Comparison of ENCODE assay signal across 13 cellular contexts in genomic region chr22:37739000-37739399, GRCh38. TPM values are rescaled to one million over a fixed set of nuclear protein-coding genes. Genes with fewer than 3 reads are reported as not detected.
DNase-seq lines count a peak whose midpoint lies in the region; ATAC-seq and TF ChIP-seq lines count a peak whose summit lies in the region.
"Had no signal": no experiment of that assay in that cellular context is flagged by ENCODE, and none has a peak within 500 bp of the region (broad histone marks: within the 10 kb centered on the region; RNA-seq: fewer than 3 reads in every experiment).

No MANE protein-coding gene starts in this region.

- H2AK5ac ChIP-seq in IMR-90 (ENCODE audit: low read depth, low read length) = peak overlapping the region; percentile 86

- peak overlapping the region; percentile 72 for H3K27ac Mint-ChIP-seq in mesothelial cell of epicardium
- H3K27ac Mint-ChIP-seq in activated T-cell treated with anti-CD3 and anti-CD28 coated beads, Interleukin-2, amount 50 U/mL, for 72 hours = no peak overlapping the region
- H3K27ac Mint-ChIP-seq: activated CD4-positive, alpha-beta memory T cell treated with anti-CD3 and anti-CD28 coated beads for 36 hours had no signal

- no peak overlapping the region for H3K4me3 ChIP-seq in IMR-90 (ENCODE audit: insufficient read depth, low read depth, low read length)
- H3K4me3 ChIP-seq in fibroblast of mammary gland (ENCODE audit: control insufficient read depth, low read depth, low read length) = no peak overlapping the region
- no peak overlapping the region for H3K4me3 ChIP-seq in tibial nerve
- H3K4me3 ChIP-seq: dorsolateral prefrontal cortex, HAP-1 had no signal

- H3K4ac ChIP-seq in IMR-90 (ENCODE audit: low read depth, low read length) = peak overlapping the region; percentile 45; the same call in 1 of the 2 replicates

- no peaks in the 10 kb centered on the region for H3K27me3 ChIP-seq in IMR-90 (ENCODE audit: control insufficient read depth, insufficient read depth, low read length)
- no peaks in the 10 kb centered on the region for H3K27me3 ChIP-seq in tibial nerve
- H3K27me3 ChIP-seq: dorsolateral prefrontal cortex had no signal

- TF ChIP-seq CTCF in IMR-90 (conservative IDR thresholded peaks at IDR 0.05; ENCODE audit: low read depth, low read length) (peak; percentile 32), fibroblast of mammary gland (conservative IDR thresholded peaks at IDR 0.05; ENCODE audit: control insufficient read depth, insufficient read depth, low read depth, low read length) (peak; percentile 23), mesothelial cell of epicardium (IDR thresholded peaks at IDR 0.05; ENCODE audit: unreplicated experiment) (no peak), tibial nerve (IDR thresholded peaks at IDR 0.05) (no peak)

- H4K8ac ChIP-seq in IMR-90 (ENCODE audit: low read depth in 2 of 2, low read length in 2 of 2) = peak overlapping the region; percentile 45 to 72; a peak in 2 of 4 replicates

- 20% methylated on average over 2 of the region's 11 CpGs; no CpG with 5 or more reads in 1 of the 2 experiments for WGBS in IMR-90 (ENCODE audit: extremely low coverage in 2 of 2, insufficient read length in 1 of 2), 2 experiments
- WGBS in tibial nerve, 2 donors = 16 to 23% methylated on average over 11 of the region's 11 CpGs

- H3K36me3 Mint-ChIP-seq in mesothelial cell of epicardium = no peaks in the 10 kb centered on the region
- no peaks in the 10 kb centered on the region for H3K36me3 Mint-ChIP-seq in activated T-cell treated with anti-CD3 and anti-CD28 coated beads, Interleukin-2, amount 50 U/mL, for 72 hours (ENCODE audit: insufficient read depth in 2 of 2)

- peak overlapping the region; percentile 63; the same call in 1 of the 2 replicates for H4K91ac ChIP-seq in IMR-90 (ENCODE audit: insufficient read depth, low read depth, low read length)

- peak overlapping the region; percentile 41; the same call in 1 of the 2 replicates for H2BK120ac ChIP-seq in IMR-90 (ENCODE audit: low read depth, low read length)

- H3K14ac ChIP-seq in IMR-90 (replicated peaks; ENCODE audit: low read depth, low read length) = peak overlapping the region; percentile 42; the same call in 1 of the 2 replicates

- intact Hi-C loops in IMR-90 (cut with micrococcal nuclease) = loop anchor here (5.0 kb wide), 1 partner anchor 97 kb away; no protein-coding TSS in a partner anchor

- H2BK20ac ChIP-seq in IMR-90 (ENCODE audit: low read depth, low read length) = 0 out of 2 replicates have a peak overlapping the region, but pooled peaks have one; percentile 33

- peak; percentile 87 for DNase-seq in IMR-90
- peak; percentile 94 for DNase-seq in fibroblast of mammary gland (ENCODE audit: low read depth)
- no peak for DNase-seq in mesothelial cell of epicardium (ENCODE audit: low spot score in 2 of 2, unreplicated experiment in 2 of 2)
- peak; percentile 72 to 74 for DNase-seq in tibial nerve (ENCODE audit: low spot score in 2 of 2)
- DNase-seq in activated T-cell treated with anti-CD3 and anti-CD28 coated beads, Interleukin-2, amount 50 U/mL, for 72 hours = no peak
- DNase-seq in NCI-H1694 treated with DMSO at 0.1 percent for 48 hours (lab: John Stamatoyannopoulos, UW) = no peak
- DNase-seq: activated CD4-positive, alpha-beta memory T cell treated with anti-CD3 and anti-CD28 coated beads for 36 hours; activated naive CD4-positive, alpha-beta T cell treated with anti-CD3 and anti-CD28 coated beads, Interleukin-2, amount 50 U/mL, for 16 hours; dorsolateral prefrontal cortex; NCI-H2107; stimulated activated CD8-positive, alpha-beta memory T cell treated with anti-CD3 and anti-CD28 coated beads, Interleukin-4, amount 100 ng/mL, for 48 hours had no signal

- H2AK9ac ChIP-seq in IMR-90 (replicated peaks; ENCODE audit: low read depth, low read length, poor library complexity) = peak overlapping the region; percentile 85

- peaks cover 3% of the 10 kb centered on the region; the same call in 1 of the 2 replicates for H4K20me1 ChIP-seq in IMR-90 (ENCODE audit: insufficient read depth, low read length)

- CTCF ChIA-PET in IMR-90 (lab: Yijun Ruan, JAX) = no interaction called here

- TF ChIP-seq RAD21 in IMR-90 (IDR thresholded peaks at IDR 0.05; ENCODE audit: low read length) = no peak

- H3K4me1 Mint-ChIP-seq in mesothelial cell of epicardium = peaks cover 35% of the 10 kb centered on the region
- H3K4me1 Mint-ChIP-seq in activated T-cell treated with anti-CD3 and anti-CD28 coated beads, Interleukin-2, amount 50 U/mL, for 72 hours (ENCODE audit: low read depth) = peaks cover 6% of the 10 kb centered on the region

- peak overlapping the region; percentile 50; the same call in 1 of the 2 replicates for H4K5ac ChIP-seq in IMR-90 (ENCODE audit: low read depth, low read length)

- H2AFZ ChIP-seq in IMR-90 (replicated peaks; ENCODE audit: low read length, poor library complexity) = peak overlapping the region; percentile 81

- no peak overlapping the region for H3K56ac ChIP-seq in IMR-90 (ENCODE audit: extremely low read depth, insufficient read depth, low read length)

- H2BK5ac ChIP-seq in IMR-90 (ENCODE audit: low read depth, low read length, poor library complexity, severe bottlenecking) = no peak overlapping the region

- H3K79me1 ChIP-seq in IMR-90 (ENCODE audit: low read depth in 1 of 2, low read length in 2 of 2) = peaks cover 0 to 17% of the 10 kb centered on the region in 2 experiments; a peak in 2 of 4 replicates

- H3K4me2 ChIP-seq in IMR-90 (ENCODE audit: low read depth, low read length) = no peak overlapping the region

- TF ChIP-seq POLR2A in IMR-90 (IDR thresholded peaks at IDR 0.05; ENCODE audit: low read depth, low read length) = no peak
- no peak for TF ChIP-seq POLR2A in tibial nerve (IDR thresholded peaks at IDR 0.05)

- no peaks in the 10 kb centered on the region for H3K27me3 Mint-ChIP-seq in mesothelial cell of epicardium (ENCODE audit: low read depth)
- H3K27me3 Mint-ChIP-seq in activated T-cell treated with anti-CD3 and anti-CD28 coated beads, Interleukin-2, amount 50 U/mL, for 72 hours (ENCODE audit: low read depth) = no peaks in the 10 kb centered on the region
- H3K27me3 Mint-ChIP-seq: activated CD4-positive, alpha-beta memory T cell treated with anti-CD3 and anti-CD28 coated beads for 36 hours had no signal

- no TSS peak for BruUV-seq in IMR-90 (replicated peaks; lab: Mats Ljungman, UMichigan)

- H2BK15ac ChIP-seq in IMR-90 (ENCODE audit: low read depth, low read length) = peak overlapping the region; percentile 36; the same call in 1 of the 3 replicates

- in situ Hi-C loops in IMR-90 (cut with MboI; ENCODE audit: low sequenced_read_pairs) = no loop called here

- H3K4me1 ChIP-seq in IMR-90 (ENCODE audit: control insufficient read depth, insufficient read depth, low read length) (peaks cover 34% of the 10 kb centered on the region), tibial nerve (peaks cover 0 to 69% (median 22%) of the 10 kb centered on the region in 4 donors)
- H3K4me1 ChIP-seq: HAP-1 had no signal

- H3K9ac ChIP-seq in IMR-90 (ENCODE audit: low read depth, low read length) = peak overlapping the region; percentile 7; the same call in 1 of the 2 replicates

- ATAC-seq in IMR-90 (ENCODE audit: low read depth) (peak; percentile 58), GM21528 (IDR thresholded peaks at IDR 0.05; ENCODE audit: low FRiP score, unreplicated experiment) (no peak)
- no peak for ATAC-seq in activated T-cell treated with anti-CD3 and anti-CD28 coated beads, Interleukin-2, amount 50 U/mL, for 72 hours (replicated peaks in 1 of 2)

- dilution Hi-C loops in IMR-90 (cut with HindIII; ENCODE audit: low sequenced_read_pairs, unreplicated experiment) = no loop called here

- no peak overlapping the region for H3K4me3 Mint-ChIP-seq in mesothelial cell of epicardium
- H3K4me3 Mint-ChIP-seq in activated T-cell treated with anti-CD3 and anti-CD28 coated beads, Interleukin-2, amount 50 U/mL, for 72 hours = no peak overlapping the region
- H3K4me3 Mint-ChIP-seq: activated CD4-positive, alpha-beta memory T cell treated with anti-CD3 and anti-CD28 coated beads for 36 hours had no signal

- no peaks in the 10 kb centered on the region for H3K36me3 ChIP-seq in IMR-90 (ENCODE audit: control insufficient read depth, insufficient read depth, low read length)
- no peaks in the 10 kb centered on the region for H3K36me3 ChIP-seq in tibial nerve
- H3K36me3 ChIP-seq: HAP-1 had no signal

- no peaks in the 10 kb centered on the region for H3K9me3 Mint-ChIP-seq in mesothelial cell of epicardium
- H3K9me3 Mint-ChIP-seq in activated T-cell treated with anti-CD3 and anti-CD28 coated beads, Interleukin-2, amount 50 U/mL, for 72 hours = no peaks in the 10 kb centered on the region
- H3K9me3 Mint-ChIP-seq: activated CD4-positive, alpha-beta memory T cell treated with anti-CD3 and anti-CD28 coated beads for 36 hours had no signal

- peaks cover 29% of the 10 kb centered on the region for H3K9me1 ChIP-seq in IMR-90 (ENCODE audit: insufficient read depth, low read length)

- POLR2A ChIA-PET in IMR-90 (lab: Charles Lee; ENCODE audit: unreplicated experiment) = no interaction called here

- peak overlapping the region; percentile 22; the same call in 1 of the 2 replicates for H3K18ac ChIP-seq in IMR-90 (ENCODE audit: low read depth, low read length)

- no peaks in the 10 kb centered on the region for H3K9me3 ChIP-seq in IMR-90 (ENCODE audit: control insufficient read depth, insufficient read depth, low read length)
- H3K9me3 ChIP-seq in tibial nerve = no peaks in the 10 kb centered on the region
- H3K9me3 ChIP-seq: HAP-1 had no signal

- H3K23ac ChIP-seq in IMR-90 (ENCODE audit: low read depth, low read length) = 0 out of 2 replicates have a peak overlapping the region, but pooled peaks have one; percentile 23

- H3K27ac ChIP-seq in IMR-90 (ENCODE audit: insufficient read depth, low read length) (peak overlapping the region; percentile 58), tibial nerve (peak overlapping the region in 2 of 4 donors; percentile 66 to 72)
- H3K27ac ChIP-seq: dorsolateral prefrontal cortex had no signal

- TF ChIP-seq EP300 in tibial nerve (IDR thresholded peaks at IDR 0.05) = no peak

TF ChIP-seq in IMR-90, 13 proteins besides CTCF, POLR2A, EP300 and RAD21 (continues in another document):
- TF ChIP-seq RCOR1 (IDR thresholded peaks at IDR 0.05; ENCODE audit: insufficient replicate concordance, low read length) = no peak

RNA-seq across cellular contexts. Expression of gene TRIOBP, which starts 42.2 kb away (rescaled TPM):
- total RNA-seq in IMR-90 (2012; rRNA removed) (46.4 and 47.5 TPM in 2 replicates), mesothelial cell of epicardium (69.2 to 76.1 TPM (median 71.4 TPM) in 3 replicates), tibial nerve (100 to 1,000 TPM; 140 to 160 (median 151) TPM)
- polyA plus RNA-seq in IMR-90 (2012; rRNA removed) = 65.5 and 69.8 TPM in 2 replicates
- polyA plus RNA-seq in IMR-90 (2012; cell fraction: cytosol; rRNA removed) = 66.8 and 79.6 TPM in 2 replicates
- polyA plus RNA-seq in IMR-90 (2012; cell fraction: nucleus; rRNA removed; ENCODE audit: low replicate concordance) = 42.7 and 68.1 TPM in 2 replicates
- total RNA-seq in activated T-cell treated with anti-CD3 and anti-CD28 coated beads, Interleukin-2, amount 50 U/mL, for 72 hours = 10 to 100 TPM; 25.4 to 28.6 TPM

RNA-seq across cellular contexts. Expression of gene NOL12, which starts 52.9 kb away (rescaled TPM):
- 16.0 and 29.7 TPM in 2 replicates for total RNA-seq in IMR-90 (2012; rRNA removed)
- polyA plus RNA-seq in IMR-90 (2012; rRNA removed) = 25.6 and 25.7 TPM in 2 replicates
- 23.2 and 28.5 TPM in 2 replicates for polyA plus RNA-seq in IMR-90 (2012; cell fraction: cytosol; rRNA removed)
- polyA plus RNA-seq in IMR-90 (2012; cell fraction: nucleus; rRNA removed; ENCODE audit: low replicate concordance) = 44.8 and 73.3 TPM in 2 replicates
- total RNA-seq in mesothelial cell of epicardium = 23.9 to 25.2 TPM (median 24.8 TPM) in 3 replicates
- total RNA-seq in tibial nerve = 10 to 100 TPM; 24.1 to 39.5 (median 31.2) TPM
- total RNA-seq in activated T-cell treated with anti-CD3 and anti-CD28 coated beads, Interleukin-2, amount 50 U/mL, for 72 hours = 10 to 100 TPM; 31.3 to 36.3 TPM

Comparison
In these comparisons a context has a peak if more than half of its experiments do, and no peak if none do; other contexts are left out.
1. DNase-seq: peak in IMR-90 (single experiment), fibroblast of mammary gland (single experiment) and tibial nerve (2 of 2); none in mesothelial cell of epicardium (0 of 2), activated T-cell treated with anti-CD3 and anti-CD28 coated beads, Interleukin-2, amount 50 U/mL, for 72 hours (0 of 2) and NCI-H1694 treated with DMSO at 0.1 percent for 48 hours (single experiment).
2. CTCF ChIP-seq: peak in IMR-90 (single experiment) and fibroblast of mammary gland (single experiment); none in mesothelial cell of epicardium (single experiment) and tibial nerve (0 of 5).